Comparison of ENCODE assay signal across 8 cellular contexts in genomic region chr12:12611512-12612306, GRCh38. TPM values are rescaled to one million over a fixed set of nuclear protein-coding genes. Genes with fewer than 3 reads are reported as not detected.
DNase-seq lines count a peak whose midpoint lies in the region; ATAC-seq and TF ChIP-seq lines count a peak whose summit lies in the region.

A gene with protein sequence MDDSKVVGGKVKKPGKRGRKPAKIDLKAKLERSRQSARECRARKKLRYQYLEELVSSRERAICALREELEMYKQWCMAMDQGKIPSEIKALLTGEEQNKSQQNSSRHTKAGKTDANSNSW (plus strand): TSS chr12:12611876. CDS start chr12:12612173, 297 bp downstream.

- H3K36me3 Mint-ChIP-seq in activated CD4-positive, alpha-beta T cell treated with anti-CD3 and anti-CD28 coated beads, Interleukin-2, amount 10 ng/mL, durations not matched to agents 24 days and 14 days (ENCODE audit: low read depth) = peaks cover 16% of the 10 kb centered on the region

- H3K27ac ChIP-seq in coronary artery (peak within 1 kb of the TSS; percentile 98 to 99), layer of hippocampus (ENCODE audit: low read depth, low read length) (peak within 1 kb of the TSS; percentile 97)

- TF ChIP-seq CTCF in coronary artery (IDR thresholded peaks at IDR 0.05) = no peak

- ATAC-seq in HG03432 (IDR thresholded peaks at IDR 0.05; ENCODE audit: unreplicated experiment) = peak; percentile 82

- peak within 1 kb of the TSS; percentile 99 for H3K4me3 Mint-ChIP-seq in activated CD4-positive, alpha-beta T cell treated with anti-CD3 and anti-CD28 coated beads, Interleukin-2, amount 10 ng/mL, durations not matched to agents 24 days and 14 days

- H3K4me3 ChIP-seq in coronary artery = peak within 1 kb of the TSS; percentile 96

- H3K27me3 Mint-ChIP-seq in activated CD4-positive, alpha-beta T cell treated with anti-CD3 and anti-CD28 coated beads, Interleukin-2, amount 10 ng/mL, durations not matched to agents 24 days and 14 days = no peaks in the 10 kb centered on the region

- peak within 1 kb of the TSS; percentile 98 for H3K27ac Mint-ChIP-seq in activated CD4-positive, alpha-beta T cell treated with anti-CD3 and anti-CD28 coated beads, Interleukin-2, amount 10 ng/mL, durations not matched to agents 24 days and 14 days

- intact Hi-C loops in activated CD4-positive, alpha-beta T cell treated with anti-CD3 and anti-CD28 coated beads, Interleukin-2, amount 10 ng/mL, durations not matched to agents 24 days and 14 days (cut with micrococcal nuclease) = loop anchor here (1.0 to 5.0 kb wide), 6 partner anchors 36 to 254 kb away; partner anchors contain the start of genes BORCS5, CDKN1B and GPR19

- peak; percentile 95 for DNase-seq in Ammon's horn (ENCODE audit: low spot score)
- DNase-seq in NCI-H510A treated with DMSO at 0.1 percent for 48 hours (lab: John Stamatoyannopoulos, UW) = peak; percentile 94
- peak; percentile 95 for DNase-seq in activated CD4-positive, alpha-beta T cell treated with anti-CD3 and anti-CD28 coated beads, Interleukin-2, amount 10 ng/mL, durations not matched to agents 24 days and 14 days
- peak; percentile 97 for DNase-seq in coronary artery (ENCODE audit: low spot score)
- DNase-seq in stimulated activated CD4-positive, alpha-beta T cell treated with anti-CD3 and anti-CD28 coated beads, Interleukin-1b, Interleukin-23, amount 100 ng/mL, for 4 hours (ENCODE audit: low read depth in 2 of 2) = peak; percentile 74 to 78

- peak; percentile 64 for TF ChIP-seq POLR2A in GM19099 (IDR thresholded peaks at IDR 0.05; ENCODE audit: extremely low read depth, insufficient read length, low read depth)

- no peaks in the 10 kb centered on the region for H3K27me3 ChIP-seq in layer of hippocampus (ENCODE audit: control insufficient read depth, insufficient read depth, low read length)

- peaks cover 48% of the 10 kb centered on the region for H3K4me1 Mint-ChIP-seq in activated CD4-positive, alpha-beta T cell treated with anti-CD3 and anti-CD28 coated beads, Interleukin-2, amount 10 ng/mL, durations not matched to agents 24 days and 14 days

- no peaks in the 10 kb centered on the region for H3K9me3 Mint-ChIP-seq in activated CD4-positive, alpha-beta T cell treated with anti-CD3 and anti-CD28 coated beads, Interleukin-2, amount 10 ng/mL, durations not matched to agents 24 days and 14 days

RNA-seq across cellular contexts. Expression of the gene that starts here (rescaled TPM):
- 17.3 TPM in 2 replicates for total RNA-seq in activated CD4-positive, alpha-beta T cell treated with anti-CD3 and anti-CD28 coated beads, Interleukin-2, amount 10 ng/mL, durations not matched to agents 24 days and 14 days

Comparison
In these comparisons a context has a peak if more than half of its experiments do, and no peak if none do; other contexts are left out.
1. Peak in every context shown above with its lines: DNase-seq, ATAC-seq, H3K4me3 ChIP-seq and H3K27ac ChIP-seq.